8 cellular contexts compared by ENCODE assay signal in genomic region chr7:95916573-95917371, GRCh38.
DNase-seq lines count a peak whose midpoint lies in the region; ATAC-seq and TF ChIP-seq lines count a peak whose summit lies in the region.

No MANE protein-coding gene starts in this region.

- TF ChIP-seq CTCF in ascending aorta (IDR thresholded peaks at IDR 0.05) (peak; percentile 72 to 94 (median 91)), right atrium auricular region (IDR thresholded peaks at IDR 0.05) (peak; percentile 92 to 95)

- no peak overlapping the region for H3K27ac ChIP-seq in ascending aorta
- H3K27ac ChIP-seq in right atrium auricular region: no peak overlapping the region

- ATAC-seq in GM21619 (IDR thresholded peaks at IDR 0.05; ENCODE audit: unreplicated experiment) (peak; percentile 82), sciatic nerve (peak; percentile 92)

- intact Hi-C loops in ascending aorta (cut with DNase I) (loop anchor here (2.0 to 10.0 kb wide), 2 partner anchors 1110 to 1148 kb away; no protein-coding TSS in a partner anchor), sciatic nerve (cut with DNase I) (loop anchor here (10.0 kb wide), 1 partner anchor 1108 kb away; the partner anchor contains the start of gene DLX5)

- H3K9me3 ChIP-seq in ascending aorta (no peaks in the 10 kb centered on the region), right atrium auricular region (no peaks in the 10 kb centered on the region)

- peak; percentile 56 for DNase-seq in DMS153 (lab: John Stamatoyannopoulos, UW)
- DNase-seq in NCI-H1092 (lab: John Stamatoyannopoulos, UW): peak; percentile 78
- DNase-seq in T follicular helper cell (ENCODE audit: low read depth): peak; percentile 54
- DNase-seq in ascending aorta (ENCODE audit: low spot score in 2 of 2): peak in 1 of 2 donors; percentile 90
- peak; percentile 90 for DNase-seq in right atrium auricular region (ENCODE audit: low spot score)
- DNase-seq in sciatic nerve (ENCODE audit: low spot score): peak; percentile 93
- DNase-seq in mesenteric fat pad (ENCODE audit: low spot score): no peak

- H3K36me3 ChIP-seq in ascending aorta (no peaks in the 10 kb centered on the region), right atrium auricular region (no peaks in the 10 kb centered on the region)

- H3K4me3 ChIP-seq in ascending aorta: peak overlapping the region in 1 of 2 donors; percentile 37
- no peak overlapping the region for H3K4me3 ChIP-seq in right atrium auricular region

- H3K27me3 ChIP-seq in ascending aorta (no peaks in the 10 kb centered on the region), right atrium auricular region (no peaks in the 10 kb centered on the region)

- H3K4me1 ChIP-seq in ascending aorta (peaks cover 0 to 3% of the 10 kb centered on the region in 2 donors), right atrium auricular region (no peaks in the 10 kb centered on the region)
